19 cellular contexts compared by ENCODE assay signal in the genomic region with DNA sequence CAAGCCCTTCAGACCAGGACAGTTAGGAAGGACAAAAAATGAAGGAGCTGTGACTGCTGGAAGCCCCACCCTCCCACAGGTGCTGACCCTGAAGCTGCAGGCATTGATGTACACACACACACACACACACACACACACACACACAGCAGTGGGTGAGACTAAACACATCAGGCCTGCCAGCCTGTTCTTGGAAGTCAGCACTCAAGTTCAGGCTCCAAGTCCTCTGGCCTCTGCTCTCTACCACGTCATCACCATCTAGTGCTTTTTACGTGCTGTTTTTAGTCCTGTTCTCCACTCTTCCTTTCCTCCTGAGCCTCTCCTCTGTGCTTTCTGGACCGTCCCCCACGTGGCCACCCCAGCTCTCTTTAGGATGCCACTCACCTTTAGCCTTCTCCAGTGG.
"Had no signal": no experiment of that assay in that cellular context is flagged by ENCODE, and none has a peak within 500 bp of the region (broad histone marks: within the 10 kb centered on the region; RNA-seq: fewer than 3 reads in every experiment).

No MANE protein-coding gene starts in this region.

- H3K4me3 ChIP-seq: esophagus muscularis mucosa, gastrocnemius medialis, left lung, lung, psoas muscle, smooth muscle cell, transverse colon had no signal

- DNase-seq: effector memory CD8-positive, alpha-beta T cell; gastrocnemius medialis; immature natural killer cell; left lung; mesenchymal stem cell; midbrain; naive B cell; psoas muscle; retina; stimulated activated CD4-positive, alpha-beta T cell treated with anti-CD3 and anti-CD28 coated beads, Interleukin-2, amount 100 ng/mL, for 48 hours; transverse colon had no signal

- H3K27ac Mint-ChIP-seq: effector memory CD8-positive, alpha-beta T cell; immature natural killer cell; naive B cell; stimulated activated naive CD8-positive, alpha-beta T cell treated with anti-CD3 and anti-CD28 coated beads, Interleukin-15, Interleukin-2, amounts not matched to agents 100 ng/mL and 50 ng/mL, for 24 hours had no signal

- H3K9me3 Mint-ChIP-seq: central memory CD8-positive, alpha-beta T cell; stimulated activated naive CD8-positive, alpha-beta T cell treated with anti-CD3 and anti-CD28 coated beads, Interleukin-15, Interleukin-2, amounts not matched to agents 100 ng/mL and 50 ng/mL, for 24 hours had no signal

- H3K4me1 Mint-ChIP-seq: central memory CD8-positive, alpha-beta T cell had no signal

- ATAC-seq: effector memory CD8-positive, alpha-beta T cell; gastrocnemius medialis; left lung; psoas muscle had no signal

- H3K36me3 Mint-ChIP-seq: immature natural killer cell had no signal

- H3K4me3 Mint-ChIP-seq: central memory CD8-positive, alpha-beta T cell; effector memory CD8-positive, alpha-beta T cell; immature natural killer cell; naive B cell; nephron; stimulated activated naive CD8-positive, alpha-beta T cell treated with anti-CD3 and anti-CD28 coated beads, Interleukin-15, Interleukin-2, amounts not matched to agents 100 ng/mL and 50 ng/mL, for 24 hours had no signal

- H3K27ac ChIP-seq: epithelial cell of prostate, esophagus muscularis mucosa, gastrocnemius medialis, left lung, neutrophil, psoas muscle, transverse colon had no signal
